In the genomic region with DNA sequence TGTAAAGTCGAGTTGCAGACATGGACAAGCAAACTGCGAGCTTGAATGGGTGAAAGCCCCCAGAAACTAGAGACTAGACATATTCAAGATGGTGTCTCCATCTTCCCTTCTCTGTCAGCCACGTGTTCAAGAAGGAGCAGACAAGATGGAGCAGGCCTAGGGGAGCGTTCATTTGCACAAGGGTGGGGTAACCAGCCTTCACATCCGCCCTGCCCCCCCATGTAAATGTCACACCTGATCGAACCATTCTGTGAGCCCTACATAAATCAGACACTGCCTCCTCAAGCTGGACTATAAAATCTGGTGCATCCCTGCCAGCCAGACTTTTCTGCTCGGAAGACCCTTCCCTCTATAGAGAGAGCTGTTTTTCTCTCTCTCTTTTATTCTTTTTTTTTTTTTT, we compare ENCODE assay signal across 25 cellular contexts.
DNase-seq lines count a peak whose midpoint lies in the region; ATAC-seq and TF ChIP-seq lines count a peak whose summit lies in the region.
"Had no signal": no experiment of that assay in that cellular context is flagged by ENCODE, and none has a peak within 500 bp of the region (broad histone marks: within the 10 kb centered on the region; RNA-seq: fewer than 3 reads in every experiment).

No MANE protein-coding gene starts in this region.

- H3K27ac Mint-ChIP-seq in natural killer cell, result no peak overlapping the region
- H3K27ac Mint-ChIP-seq: B cell; CD14-positive monocyte; CD4-positive, alpha-beta memory T cell; CD4-positive, alpha-beta T cell; CD8-positive, alpha-beta memory T cell; CD8-positive, alpha-beta T cell had no signal

- no peak for ATAC-seq in natural killer cell
- ATAC-seq: A549; CD8-positive, alpha-beta T cell had no signal

- no peaks in the 10 kb centered on the region for H3K27me3 Mint-ChIP-seq in natural killer cell (ENCODE audit: low read depth in 2 of 2)

- peaks cover 0 to 3% of the 10 kb centered on the region in 2 donors for H3K4me1 Mint-ChIP-seq in natural killer cell
- H3K4me1 Mint-ChIP-seq: B cell; CD14-positive monocyte; CD4-positive, alpha-beta memory T cell; CD4-positive, CD25-positive, alpha-beta regulatory T cell; CD8-positive, alpha-beta memory T cell had no signal

- DNase-seq in left kidney (ENCODE audit: low read depth, low spot score) (peak; percentile 53), natural killer cell (no peak)
- DNase-seq: 8988T; ACHN; AML-193; BE2C; C1 segment of cervical spinal cord; Caco-2; Calu3; CD4-positive, alpha-beta memory T cell; CD4-positive, alpha-beta T cell; CD4-positive, CD25-positive, alpha-beta regulatory T cell; CD8-positive, alpha-beta memory T cell; COR-L47; DMS 273 treated with DMSO at 0.1 percent for 48 hours; DMS153; DMS53; DMS79; DMS79 treated with DMSO at 0.1 percent for 48 hours; DND-41; EL had no signal

- intact Hi-C loops in natural killer cell (cut with micrococcal nuclease), result no loop called here

- H3K4me3 Mint-ChIP-seq in natural killer cell, result no peak overlapping the region
- H3K4me3 Mint-ChIP-seq: B cell; CD14-positive monocyte; CD4-positive, alpha-beta memory T cell; CD4-positive, alpha-beta T cell; CD4-positive, CD25-positive, alpha-beta regulatory T cell; CD8-positive, alpha-beta memory T cell; CD8-positive, alpha-beta T cell had no signal

- no peak for TF ChIP-seq CTCF in natural killer cell (IDR thresholded peaks at IDR 0.05)

- no peaks in the 10 kb centered on the region for H3K9me3 Mint-ChIP-seq in natural killer cell
- H3K9me3 Mint-ChIP-seq: CD4-positive, alpha-beta memory T cell; CD4-positive, alpha-beta T cell; CD8-positive, alpha-beta memory T cell; CD8-positive, alpha-beta T cell had no signal

- H3K36me3 Mint-ChIP-seq in natural killer cell, result no peaks in the 10 kb centered on the region
- H3K36me3 Mint-ChIP-seq: CD14-positive monocyte; CD4-positive, CD25-positive, alpha-beta regulatory T cell; CD8-positive, alpha-beta T cell had no signal
